Comparison of ENCODE assay signal across 10 cellular contexts in the genomic region with DNA sequence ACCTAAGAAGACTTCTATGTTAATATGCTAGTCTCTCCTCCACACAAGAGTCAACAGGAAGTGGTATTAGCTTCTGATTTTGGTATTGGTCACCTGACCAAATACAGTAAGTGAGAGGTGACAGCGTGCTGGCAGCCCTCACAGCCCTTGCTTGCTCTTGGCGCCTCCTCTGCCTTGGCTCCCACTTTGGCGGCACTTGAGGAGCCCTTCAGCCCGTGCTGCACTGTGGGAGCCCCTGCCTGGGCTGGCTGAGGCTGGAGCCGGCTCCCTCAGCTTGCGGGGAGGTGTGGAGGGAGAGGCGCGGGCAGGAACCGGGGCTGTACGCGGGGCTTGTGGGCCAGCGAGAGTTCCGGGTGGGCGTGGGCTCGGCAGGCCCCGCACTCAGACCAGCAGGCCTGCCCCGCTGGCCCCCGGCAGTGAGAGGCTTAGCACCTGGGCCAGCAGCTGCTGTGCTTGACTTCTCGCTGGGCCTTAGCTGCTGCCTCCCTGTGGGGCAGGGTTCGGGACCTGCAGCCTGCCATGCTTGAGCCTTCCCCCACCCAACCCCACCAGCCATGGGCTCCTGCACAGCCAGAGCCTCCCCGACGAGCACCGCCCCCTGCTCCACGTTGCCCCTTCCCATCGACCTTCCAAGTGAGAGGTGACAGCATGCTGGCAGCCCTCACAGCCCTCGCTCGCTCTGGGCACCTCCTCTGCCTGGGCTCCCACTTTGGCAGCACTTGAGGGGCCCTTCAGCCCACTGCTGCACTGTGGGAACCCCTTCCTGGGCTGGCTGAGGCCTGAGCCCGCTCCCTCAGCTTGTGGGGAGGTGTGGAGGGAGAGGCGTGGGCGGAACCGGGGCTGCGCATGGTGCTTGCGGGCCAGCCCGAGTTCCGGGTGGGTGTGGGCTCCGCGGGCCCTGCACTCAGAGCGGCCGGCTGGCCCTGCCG. TPM values are rescaled to one million over a fixed set of nuclear protein-coding genes. Genes with fewer than 3 reads are reported as not detected.
DNase-seq lines count a peak whose midpoint lies in the region; ATAC-seq, FAIRE-seq and TF ChIP-seq lines count a peak whose summit lies in the region.
"Had no signal": no experiment of that assay in that cellular context is flagged by ENCODE, and none has a peak within 500 bp of the region (broad histone marks: within the 10 kb centered on the region; RNA-seq: fewer than 3 reads in every experiment).

No MANE protein-coding gene starts in this region.

- DNase-seq in CD8-positive, alpha-beta T cell = peak in 3 of 7 experiments; percentile 19 to 60 (median 41)
- DNase-seq in activated CD8-positive, alpha-beta T cell treated with anti-CD3 and anti-CD28 coated beads, Interleukin-2, amount 10 ng/mL, durations not matched to agents 7 days and 5 days = no peak
- DNase-seq in urothelium cell line (ENCODE audit: low spot score) (no peak), NCI-H82 (lab: John Stamatoyannopoulos, UW) (no peak), HUDEP-2 (lab: John Stamatoyannopoulos, UW; ENCODE audit: unreplicated experiment in 76 of 76) (no peak)
- no peak for DNase-seq in activated naive CD8-positive, alpha-beta T cell treated with anti-CD3 and anti-CD28 coated beads, Interleukin-2, amount 50 U/mL, for 24 hours
- DNase-seq: erythroblast, NCI-H1930 had no signal

- H3K27ac Mint-ChIP-seq in CD8-positive, alpha-beta T cell = peak overlapping the region; percentile 76
- no peak overlapping the region for H3K27ac Mint-ChIP-seq in activated CD8-positive, alpha-beta T cell treated with anti-CD3 and anti-CD28 coated beads, Interleukin-2, amount 10 ng/mL, durations not matched to agents 7 days and 5 days
- no peak overlapping the region for H3K27ac Mint-ChIP-seq in activated naive CD8-positive, alpha-beta T cell treated with anti-CD3 and anti-CD28 coated beads, Interleukin-2, amount 50 U/mL, for 24 hours

- CTCF ChIA-PET in CD8-positive, alpha-beta T cell (lab: Charles Lee) = no interaction called here
- CTCF ChIA-PET in activated CD8-positive, alpha-beta T cell treated with anti-CD3 and anti-CD28 coated beads, Interleukin-2, amount 10 ng/mL, durations not matched to agents 7 days and 5 days (lab: Charles Lee) = no interaction called here

- intact Hi-C loops in CD8-positive, alpha-beta T cell (cut with DNase I, micrococcal nuclease) = no loop called here

- H3K9me3 Mint-ChIP-seq in CD8-positive, alpha-beta T cell = no peaks in the 10 kb centered on the region
- peaks cover 5% of the 10 kb centered on the region for H3K9me3 Mint-ChIP-seq in activated CD8-positive, alpha-beta T cell treated with anti-CD3 and anti-CD28 coated beads, Interleukin-2, amount 10 ng/mL, durations not matched to agents 7 days and 5 days (ENCODE audit: insufficient read depth)
- no peaks in the 10 kb centered on the region for H3K9me3 Mint-ChIP-seq in activated naive CD8-positive, alpha-beta T cell treated with anti-CD3 and anti-CD28 coated beads, Interleukin-2, amount 50 U/mL, for 24 hours

- H3K4me3 Mint-ChIP-seq in CD8-positive, alpha-beta T cell = no peak overlapping the region
- H3K4me3 Mint-ChIP-seq in activated CD8-positive, alpha-beta T cell treated with anti-CD3 and anti-CD28 coated beads, Interleukin-2, amount 10 ng/mL, durations not matched to agents 7 days and 5 days = no peak overlapping the region
- no peak overlapping the region for H3K4me3 Mint-ChIP-seq in activated naive CD8-positive, alpha-beta T cell treated with anti-CD3 and anti-CD28 coated beads, Interleukin-2, amount 50 U/mL, for 24 hours

- H3K27me3 ChIP-seq in CD8-positive, alpha-beta T cell (ENCODE audit: insufficient read depth, low read length) = no peaks in the 10 kb centered on the region

- TF ChIP-seq CTCF in CD8-positive, alpha-beta T cell (IDR thresholded peaks at IDR 0.05) = no peak

- H3K36me3 Mint-ChIP-seq in CD8-positive, alpha-beta T cell = no peaks in the 10 kb centered on the region
- peaks cover 3% of the 10 kb centered on the region for H3K36me3 Mint-ChIP-seq in activated CD8-positive, alpha-beta T cell treated with anti-CD3 and anti-CD28 coated beads, Interleukin-2, amount 10 ng/mL, durations not matched to agents 7 days and 5 days (ENCODE audit: low read depth)
- H3K36me3 Mint-ChIP-seq in activated naive CD8-positive, alpha-beta T cell treated with anti-CD3 and anti-CD28 coated beads, Interleukin-2, amount 50 U/mL, for 24 hours (ENCODE audit: low read depth) = peaks cover 2% of the 10 kb centered on the region

- peaks cover 22% of the 10 kb centered on the region for H3K4me1 ChIP-seq in CD8-positive, alpha-beta T cell (ENCODE audit: insufficient read depth, low read length)

- ATAC-seq in CD8-positive, alpha-beta T cell = peak; percentile 80
- peak; percentile 94 for ATAC-seq in GM19351 (IDR thresholded peaks at IDR 0.05; ENCODE audit: unreplicated experiment)
- peak; percentile 89 for ATAC-seq in HG02943 (IDR thresholded peaks at IDR 0.05; ENCODE audit: low read depth, unreplicated experiment)
- ATAC-seq in activated CD8-positive, alpha-beta T cell treated with anti-CD3 and anti-CD28 coated beads, Interleukin-2, amount 10 ng/mL, durations not matched to agents 7 days and 5 days = peak; percentile 46
- no peak for ATAC-seq in activated naive CD8-positive, alpha-beta T cell treated with anti-CD3 and anti-CD28 coated beads, Interleukin-2, amount 50 U/mL, for 24 hours

- peaks cover 46% of the 10 kb centered on the region for H3K4me1 Mint-ChIP-seq in CD8-positive, alpha-beta T cell (ENCODE audit: low read depth)
- peaks cover 33% of the 10 kb centered on the region for H3K4me1 Mint-ChIP-seq in activated CD8-positive, alpha-beta T cell treated with anti-CD3 and anti-CD28 coated beads, Interleukin-2, amount 10 ng/mL, durations not matched to agents 7 days and 5 days (ENCODE audit: low read depth)
- peaks cover 23% of the 10 kb centered on the region for H3K4me1 Mint-ChIP-seq in activated naive CD8-positive, alpha-beta T cell treated with anti-CD3 and anti-CD28 coated beads, Interleukin-2, amount 50 U/mL, for 24 hours

- FAIRE-seq in urothelium cell line (lab: Jason Lieb, UNC) = no peak

- H3K4me3 ChIP-seq in CD8-positive, alpha-beta T cell (ENCODE audit: low read depth, low read length) = no peak overlapping the region

- H3K36me3 ChIP-seq in CD8-positive, alpha-beta T cell (ENCODE audit: insufficient read depth, low read length) = no peaks in the 10 kb centered on the region

- no peak overlapping the region for H3K27ac ChIP-seq in CD8-positive, alpha-beta T cell (ENCODE audit: low read depth, low read length)

- no peaks in the 10 kb centered on the region for H3K9me3 ChIP-seq in CD8-positive, alpha-beta T cell (ENCODE audit: low read length)

- POLR2A ChIA-PET in CD8-positive, alpha-beta T cell (lab: Charles Lee) = no interaction called here
- POLR2A ChIA-PET in activated CD8-positive, alpha-beta T cell treated with anti-CD3 and anti-CD28 coated beads, Interleukin-2, amount 10 ng/mL, durations not matched to agents 7 days and 5 days (lab: Charles Lee) = no interaction called here

- no peaks in the 10 kb centered on the region for H3K27me3 Mint-ChIP-seq in CD8-positive, alpha-beta T cell (ENCODE audit: low read depth)
- peaks cover 2% of the 10 kb centered on the region for H3K27me3 Mint-ChIP-seq in activated CD8-positive, alpha-beta T cell treated with anti-CD3 and anti-CD28 coated beads, Interleukin-2, amount 10 ng/mL, durations not matched to agents 7 days and 5 days (ENCODE audit: low read depth)
- H3K27me3 Mint-ChIP-seq in activated naive CD8-positive, alpha-beta T cell treated with anti-CD3 and anti-CD28 coated beads, Interleukin-2, amount 50 U/mL, for 24 hours = peaks cover 3% of the 10 kb centered on the region

RNA-seq across cellular contexts. Expression of a gene that starts 4.2 kb away (rescaled TPM):
- 10 to 100 TPM in 1 of 2 experiments, 1 to 10 TPM in 1; 9.0 to 11.6 TPM for total RNA-seq in CD8-positive, alpha-beta T cell
- total RNA-seq in activated CD8-positive, alpha-beta T cell treated with anti-CD3 and anti-CD28 coated beads, Interleukin-2, amount 10 ng/mL, durations not matched to agents 7 days and 5 days = 10 to 100 TPM; 50.7 to 53.1 TPM

Comparison
In these comparisons a context has a peak if more than half of its experiments do, and no peak if none do; other contexts are left out.
1. RNA of a gene that starts 4.2 kb away (total RNA-seq): 50.7 to 53.1 TPM in activated CD8-positive, alpha-beta T cell treated with anti-CD3 and anti-CD28 coated beads, Interleukin-2, amount 10 ng/mL, durations not matched to agents 7 days and 5 days; 9.0 to 11.6 TPM in CD8-positive, alpha-beta T cell; every median in the first group is over 4 times any median in the second.